Comparison of ENCODE assay signal across 1 cellular context in genomic region chr14:69633238-69633637, GRCh38.
TF ChIP-seq lines count a peak whose summit lies in the region.

No MANE protein-coding gene starts in this region.

TF ChIP-seq in HepG2, 621 proteins besides CTCF, POLR2A, EP300 and RAD21:
- no peak for TF ChIP-seq CENPT (CRISPR knock-in tag; IDR thresholded peaks at IDR 0.05; ENCODE audit: low read depth)
- no peak for TF ChIP-seq RELA (CRISPR knock-in tag; IDR thresholded peaks at IDR 0.05)
- TF ChIP-seq ZNF720 (CRISPR knock-in tag; IDR thresholded peaks at IDR 0.05): no peak
- TF ChIP-seq THYN1 (CRISPR knock-in tag; IDR thresholded peaks at IDR 0.05; ENCODE audit: borderline replicate concordance, low read depth): no peak
- no peak for TF ChIP-seq NR2F6 (IDR thresholded peaks at IDR 0.05)
- peak; percentile 34; the same call in 1 of the 2 replicates for TF ChIP-seq NR2F6 (CRISPR knock-in tag; IDR thresholded peaks at IDR 0.05)
- no peak for TF ChIP-seq TGIF2 (CRISPR knock-in tag; IDR thresholded peaks at IDR 0.05)
- no peak for TF ChIP-seq ZBTB42 (CRISPR knock-in tag; IDR thresholded peaks at IDR 0.05)
- no peak for TF ChIP-seq SIX1 (CRISPR knock-in tag; IDR thresholded peaks at IDR 0.05; ENCODE audit: borderline replicate concordance)
- peak; percentile 73 for TF ChIP-seq TEAD3 (CRISPR knock-in tag; optimal IDR thresholded peaks at IDR 0.05; ENCODE audit: borderline replicate concordance)
- no peak for TF ChIP-seq NR0B2 (CRISPR knock-in tag; IDR thresholded peaks at IDR 0.05)
- TF ChIP-seq PATZ1 (CRISPR knock-in tag; IDR thresholded peaks at IDR 0.05): peak; percentile 25; the same call in 1 of the 2 replicates
- TF ChIP-seq ZNF317 (CRISPR knock-in tag; IDR thresholded peaks at IDR 0.05): no peak
- TF ChIP-seq, protein P1, sequence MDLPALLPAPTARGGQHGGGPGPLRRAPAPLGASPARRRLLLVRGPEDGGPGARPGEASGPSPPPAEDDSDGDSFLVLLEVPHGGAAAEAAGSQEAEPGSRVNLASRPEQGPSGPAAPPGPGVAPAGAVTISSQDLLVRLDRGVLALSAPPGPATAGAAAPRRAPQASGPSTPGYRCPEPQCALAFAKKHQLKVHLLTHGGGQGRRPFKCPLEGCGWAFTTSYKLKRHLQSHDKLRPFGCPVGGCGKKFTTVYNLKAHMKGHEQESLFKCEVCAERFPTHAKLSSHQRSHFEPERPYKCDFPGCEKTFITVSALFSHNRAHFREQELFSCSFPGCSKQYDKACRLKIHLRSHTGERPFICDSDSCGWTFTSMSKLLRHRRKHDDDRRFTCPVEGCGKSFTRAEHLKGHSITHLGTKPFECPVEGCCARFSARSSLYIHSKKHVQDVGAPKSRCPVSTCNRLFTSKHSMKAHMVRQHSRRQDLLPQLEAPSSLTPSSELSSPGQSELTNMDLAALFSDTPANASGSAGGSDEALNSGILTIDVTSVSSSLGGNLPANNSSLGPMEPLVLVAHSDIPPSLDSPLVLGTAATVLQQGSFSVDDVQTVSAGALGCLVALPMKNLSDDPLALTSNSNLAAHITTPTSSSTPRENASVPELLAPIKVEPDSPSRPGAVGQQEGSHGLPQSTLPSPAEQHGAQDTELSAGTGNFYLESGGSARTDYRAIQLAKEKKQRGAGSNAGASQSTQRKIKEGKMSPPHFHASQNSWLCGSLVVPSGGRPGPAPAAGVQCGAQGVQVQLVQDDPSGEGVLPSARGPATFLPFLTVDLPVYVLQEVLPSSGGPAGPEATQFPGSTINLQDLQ (CRISPR knock-in tag; IDR thresholded peaks at IDR 0.05): no peak
- no peak for TF ChIP-seq ZNF138 (CRISPR knock-in tag; IDR thresholded peaks at IDR 0.05; ENCODE audit: low read depth)
- TF ChIP-seq, protein P2, sequence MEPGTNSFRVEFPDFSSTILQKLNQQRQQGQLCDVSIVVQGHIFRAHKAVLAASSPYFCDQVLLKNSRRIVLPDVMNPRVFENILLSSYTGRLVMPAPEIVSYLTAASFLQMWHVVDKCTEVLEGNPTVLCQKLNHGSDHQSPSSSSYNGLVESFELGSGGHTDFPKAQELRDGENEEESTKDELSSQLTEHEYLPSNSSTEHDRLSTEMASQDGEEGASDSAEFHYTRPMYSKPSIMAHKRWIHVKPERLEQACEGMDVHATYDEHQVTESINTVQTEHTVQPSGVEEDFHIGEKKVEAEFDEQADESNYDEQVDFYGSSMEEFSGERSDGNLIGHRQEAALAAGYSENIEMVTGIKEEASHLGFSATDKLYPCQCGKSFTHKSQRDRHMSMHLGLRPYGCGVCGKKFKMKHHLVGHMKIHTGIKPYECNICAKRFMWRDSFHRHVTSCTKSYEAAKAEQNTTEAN (CRISPR knock-in tag; conservative IDR thresholded peaks at IDR 0.05): no peak
- TF ChIP-seq ZNF234 (CRISPR knock-in tag; conservative IDR thresholded peaks at IDR 0.05): no peak
- TF ChIP-seq PHF21A (CRISPR knock-in tag; IDR thresholded peaks at IDR 0.05): no peak
- TF ChIP-seq SUZ12 (IDR thresholded peaks at IDR 0.05; ENCODE audit: low read depth, low read length): no peak
- TF ChIP-seq ZNF879 (CRISPR knock-in tag; IDR thresholded peaks at IDR 0.05): no peak
- no peak for TF ChIP-seq TSC22D2 (CRISPR knock-in tag; IDR thresholded peaks at IDR 0.05; ENCODE audit: borderline replicate concordance)
- TF ChIP-seq ZHX2 (IDR thresholded peaks at IDR 0.05; ENCODE audit: low read depth): no peak
- no peak for TF ChIP-seq ZHX2 (CRISPR knock-in tag; IDR thresholded peaks at IDR 0.05; ENCODE audit: borderline replicate concordance)
- 0 out of 2 replicates have a peak, but pooled peaks have one; percentile 13 for TF ChIP-seq SAP130 (CRISPR knock-in tag; IDR thresholded peaks at IDR 0.05; ENCODE audit: low read depth)
TF ChIP-seq in HepG2: peak in this region for 4.
